8 cellular contexts compared by ENCODE assay signal in the genomic region with DNA sequence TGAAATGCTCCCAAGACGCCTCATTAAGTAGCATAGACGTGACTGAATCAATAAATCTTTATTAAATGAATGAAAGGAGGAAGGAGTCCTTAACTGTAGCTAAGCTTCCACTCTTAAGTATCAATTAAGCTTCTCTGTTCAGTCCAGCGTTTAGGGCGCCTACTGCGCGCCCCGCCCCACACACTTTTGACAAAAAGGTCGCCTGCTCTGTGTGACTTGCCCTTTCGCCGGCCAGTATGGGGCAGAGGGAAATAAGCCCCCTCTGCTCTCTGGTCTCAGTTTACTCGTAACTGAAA. TPM values are rescaled to one million over a fixed set of nuclear protein-coding genes. Genes with fewer than 3 reads are reported as not detected.
A peak's percentile ranks its signal among the peaks of the same experiment; 100 is the strongest.
DNase-seq lines count a peak whose midpoint lies in the region; ATAC-seq and TF ChIP-seq lines count a peak whose summit lies in the region.

No MANE protein-coding gene starts in this region.

- H3K36me3 Mint-ChIP-seq in memory B cell = peaks cover 3% of the 10 kb centered on the region

- no peaks in the 10 kb centered on the region for H3K27me3 Mint-ChIP-seq in memory B cell

- ATAC-seq in heart left ventricle = no peak
- no peak for ATAC-seq in Right ventricle myocardium superior (ENCODE audit: poor library complexity)
- ATAC-seq in memory B cell (ENCODE audit: low read depth) = no peak
- ATAC-seq in GM19397 (IDR thresholded peaks at IDR 0.05; ENCODE audit: unreplicated experiment) = no peak
- ATAC-seq in GM21717 (IDR thresholded peaks at IDR 0.05; ENCODE audit: unreplicated experiment) = no peak

- peaks cover 0 to 12% (median 6%) of the 10 kb centered on the region in 9 donors for H3K36me3 ChIP-seq in heart left ventricle
- peaks cover 0 to 6% of the 10 kb centered on the region in 2 donors for H3K36me3 ChIP-seq in adrenal gland (replicated peaks in 1 of 2)
- no peaks in the 10 kb centered on the region for H3K36me3 ChIP-seq in uterus

- TF ChIP-seq CTCF in heart left ventricle (IDR thresholded peaks at IDR 0.05) (no peak), adrenal gland (IDR thresholded peaks at IDR 0.05) (no peak), uterus (IDR thresholded peaks at IDR 0.05) (no peak)

- no peak overlapping the region for H3K27ac Mint-ChIP-seq in memory B cell

- TF ChIP-seq POLR2A in heart left ventricle (IDR thresholded peaks at IDR 0.05) (no peak), adrenal gland (IDR thresholded peaks at IDR 0.05) (no peak), uterus (IDR thresholded peaks at IDR 0.05) (no peak)

- no peaks in the 10 kb centered on the region for H3K9me3 Mint-ChIP-seq in memory B cell

- H3K9me3 ChIP-seq in heart left ventricle = no peaks in the 10 kb centered on the region
- H3K9me3 ChIP-seq in adrenal gland (replicated peaks in 1 of 3) = no peaks in the 10 kb centered on the region
- no peaks in the 10 kb centered on the region for H3K9me3 ChIP-seq in uterus

- no peaks in the 10 kb centered on the region for H3K27me3 ChIP-seq in heart left ventricle
- no peaks in the 10 kb centered on the region for H3K27me3 ChIP-seq in adrenal gland
- no peaks in the 10 kb centered on the region for H3K27me3 ChIP-seq in uterus

- H3K27ac ChIP-seq in heart left ventricle (peak overlapping the region in 6 of 12 donors; percentile 7 to 85 (median 28)), adrenal gland (peak overlapping the region in 1 of 5 donors; percentile 7), uterus (peak overlapping the region; percentile 11 to 89)

- peak overlapping the region; percentile 80 for H3K4me3 Mint-ChIP-seq in memory B cell

- intact Hi-C loops in heart left ventricle (cut with DNase I) = loop anchor here in 1 of 10 donors (10.0 kb wide), 1 partner anchor 55 kb away; the partner anchor contains the start of gene SH3GLB2
- intact Hi-C loops in Right ventricle myocardium superior (cut with DNase I) = no loop called here
- intact Hi-C loops in adrenal gland (cut with DNase I) = no loop called here
- intact Hi-C loops in uterus (cut with DNase I; ENCODE audit: low total_unique reads) = no loop called here

- H3K4me3 ChIP-seq in heart left ventricle = peak overlapping the region; percentile 32 to 98 (median 84)
- H3K4me3 ChIP-seq in adrenal gland = peak overlapping the region in 3 of 4 donors; percentile 23 to 77 (median 45)
- peak overlapping the region; percentile 66 to 71 for H3K4me3 ChIP-seq in uterus

- no peak for DNase-seq in heart left ventricle
- no peak for DNase-seq in Right ventricle myocardium superior
- no peak for DNase-seq in adrenal gland
- DNase-seq in memory B cell (ENCODE audit: low spot score in 2 of 2) = no peak
- no peak for DNase-seq in uterus
- no peak for DNase-seq in ecto neural progenitor cell (ENCODE audit: low spot score)

- H3K4me1 ChIP-seq in heart left ventricle (peaks cover 6 to 26% (median 17%) of the 10 kb centered on the region in 12 donors), adrenal gland (replicated peaks in 1 of 2) (peaks cover 14 to 18% of the 10 kb centered on the region in 2 donors), uterus (peaks cover 0 to 7% of the 10 kb centered on the region in 2 donors)

- WGBS in heart left ventricle, 4 donors = 6 to 8% (median 7%) methylated on average over 11 of the region's 11 CpGs
- 3 to 7% (median 6%) methylated on average over 7 to 11 of the region's 11 CpGs for WGBS in adrenal gland, 4 donors

- H3K4me1 Mint-ChIP-seq in memory B cell = peaks cover 15% of the 10 kb centered on the region

RNA-seq across cellular contexts. Expression of gene DOLPP1, which starts 0.7 kb away (rescaled TPM):
- 10 to 100 TPM in 1 of 9 donors, 1 to 10 TPM in 8; 3.2 to 10.3 (median 5.8) TPM for total RNA-seq in heart left ventricle
- 10 to 100 TPM in 1 of 2 donors, 1 to 10 TPM in 1; 3.0 to 11.5 TPM for polyA plus RNA-seq in heart left ventricle
- total RNA-seq in Right ventricle myocardium superior = 4.4 TPM
- total RNA-seq in adrenal gland = 10 to 100 TPM in 7 of 8 donors, 1 to 10 TPM in 1; 9.5 to 31.8 (median 19.2) TPM
- 10 to 100 TPM in 1 of 3 donors, 1 to 10 TPM in 2; 4.4 to 29.9 (median 7.3) TPM for polyA plus RNA-seq in adrenal gland
- 10 to 100 TPM in 1 of 4 donors, 1 to 10 TPM in 2, not detected in 1; 1.0 to 10.2 (median 9.7) TPM for total RNA-seq in uterus

RNA-seq across cellular contexts. Expression of gene CRAT, which starts 30.3 kb away (rescaled TPM):
- total RNA-seq in heart left ventricle (100 to 1,000 TPM in 2 of 9 donors, 10 to 100 TPM in 7; 50.8 to 126 (median 68.2) TPM), Right ventricle myocardium superior (85.4 TPM), adrenal gland (100 to 1,000 TPM in 4 of 8 donors, 10 to 100 TPM in 4; 73.8 to 144 (median 103) TPM), uterus (10 to 100 TPM; 20.0 to 42.4 (median 27.4) TPM)
- polyA plus RNA-seq in heart left ventricle (10 to 100 TPM; 37.0 to 64.7 TPM), adrenal gland (10 to 100 TPM; 31.1 to 52.0 (median 31.8) TPM)

RNA-seq across cellular contexts. Expression of gene PTPA, which starts 31.0 kb away (rescaled TPM):
- total RNA-seq in heart left ventricle (100 to 1,000 TPM in 8 of 9 donors, 10 to 100 TPM in 1; 96.0 to 212 (median 172) TPM), Right ventricle myocardium superior (179 TPM), adrenal gland (100 to 1,000 TPM in 7 of 8 donors, 10 to 100 TPM in 1; 71.3 to 248 (median 142) TPM), uterus (100 to 1,000 TPM in 1 of 4 donors, 10 to 100 TPM in 3; 28.9 to 107 (median 62.1) TPM)
- polyA plus RNA-seq in heart left ventricle (100 to 1,000 TPM; 129 to 211 TPM), adrenal gland (100 to 1,000 TPM in 2 of 3 donors, 10 to 100 TPM in 1; 96.4 to 159 (median 103) TPM)

RNA-seq across cellular contexts. Expression of gene MIGA2, which starts 43.8 kb away (rescaled TPM):
- total RNA-seq in heart left ventricle (10 to 100 TPM; 29.2 to 49.5 (median 31.6) TPM), Right ventricle myocardium superior (32.8 TPM), adrenal gland (10 to 100 TPM; 39.8 to 74.6 (median 46.8) TPM), uterus (10 to 100 TPM; 13.2 to 36.5 (median 34.0) TPM)
- polyA plus RNA-seq in heart left ventricle (10 to 100 TPM; 27.7 to 61.3 TPM), adrenal gland (10 to 100 TPM in 2 of 3 donors, 1 to 10 TPM in 1; 8.9 to 58.8 (median 43.9) TPM)

RNA-seq across cellular contexts. Expression of gene SH3GLB2, which starts 52.1 kb away (rescaled TPM):
- total RNA-seq in heart left ventricle (10 to 100 TPM; 27.3 to 42.7 (median 36.5) TPM), Right ventricle myocardium superior (30.8 TPM), adrenal gland (100 to 1,000 TPM in 4 of 8 donors, 10 to 100 TPM in 4; 50.3 to 153 (median 112) TPM), uterus (100 to 1,000 TPM in 1 of 4 donors, 10 to 100 TPM in 3; 35.1 to 126 (median 81.8) TPM)
- polyA plus RNA-seq in heart left ventricle (10 to 100 TPM; 29.5 to 33.6 TPM), adrenal gland (100 to 1,000 TPM in 2 of 3 donors, 10 to 100 TPM in 1; 26.1 to 301 (median 214) TPM)
